In genomic region chr3:187770224-187770623, GRCh38 we compare ENCODE assay signal across 10 cellular contexts. TPM values are rescaled to one million over a fixed set of nuclear protein-coding genes. Genes with fewer than 3 reads are reported as not detected.
DNase-seq lines count a peak whose midpoint lies in the region; ATAC-seq and TF ChIP-seq lines count a peak whose summit lies in the region.
"Had no signal": no experiment of that assay in that cellular context is flagged by ENCODE, and none has a peak within 500 bp of the region (broad histone marks: within the 10 kb centered on the region; RNA-seq: fewer than 3 reads in every experiment).

No MANE protein-coding gene starts in this region.

- no peak overlapping the region for H2BK5ac ChIP-seq in H9 (ENCODE audit: insufficient read length, low read length)

- H3K56ac ChIP-seq in H9 (ENCODE audit: insufficient read length, low read depth, low read length): no peak overlapping the region

- H3K36me3 Mint-ChIP-seq in H9 (ENCODE audit: insufficient read depth in 1 of 3, low read depth in 3 of 3): no peaks in the 10 kb centered on the region

- no peaks in the 10 kb centered on the region for H3K79me2 ChIP-seq in H9 (ENCODE audit: insufficient read depth, low read length)

- H3K23me2 ChIP-seq in H9 (ENCODE audit: insufficient read length, low read depth, low read length, poor library complexity, severe bottlenecking): no peaks in the 10 kb centered on the region

- no peak overlapping the region for H4K91ac ChIP-seq in H9 (ENCODE audit: insufficient read length, low read depth, low read length)

- no peaks in the 10 kb centered on the region for H3K9me3 Mint-ChIP-seq in H9

- H4K8ac ChIP-seq in H9 (replicated peaks; ENCODE audit: insufficient read length, low read depth, low read length): no peak overlapping the region

- H3K14ac ChIP-seq in H9 (ENCODE audit: insufficient read depth, low read length): no peak overlapping the region

- H3K4me2 ChIP-seq in H9 (ENCODE audit: insufficient read depth, insufficient read length, low read length): no peak overlapping the region

- no peak overlapping the region for H2BK12ac ChIP-seq in H9 (ENCODE audit: insufficient read length, low read depth, low read length)

- no peaks in the 10 kb centered on the region; the same call in 1 of the 2 replicates for H3K4me1 ChIP-seq in H9 (ENCODE audit: insufficient read depth, low read length)

- no peak overlapping the region for H2AFZ ChIP-seq in H9 (ENCODE audit: low read length)

- no peak overlapping the region for H3T11ph ChIP-seq in H9 (ENCODE audit: low read length)

- no peaks in the 10 kb centered on the region for H4K20me1 ChIP-seq in H9 (ENCODE audit: control insufficient read depth, insufficient read depth, insufficient read length)

- no peak overlapping the region for H3K4me3 Mint-ChIP-seq in H9

- no peak overlapping the region for H2BK20ac ChIP-seq in H9 (ENCODE audit: low read depth, low read length, poor library complexity, severe bottlenecking)

- H3K79me1 ChIP-seq in H9 (ENCODE audit: insufficient read depth, low read depth, low read length, poor library complexity, severe bottlenecking): no peaks in the 10 kb centered on the region

- H3K9ac ChIP-seq in H9 (ENCODE audit: extremely low read depth, insufficient read length, low read length): no peak overlapping the region

- no peaks in the 10 kb centered on the region; the same call in 1 of the 2 replicates for H3K27me3 ChIP-seq in H9 (ENCODE audit: insufficient read depth, low read length)
- H3K27me3 ChIP-seq: heart left ventricle had no signal

- no peaks in the 10 kb centered on the region; the same call in 1 of the 2 replicates for H3K27me3 Mint-ChIP-seq in H9 (ENCODE audit: low read depth)

- WGBS in H9 (ENCODE audit: extremely low coverage, insufficient read length, low lambda C conversion rate): no CpG with 5 or more reads among the region's 1 CpG

- peaks cover 11 to 14% of the 10 kb centered on the region in 2 experiments for H3K4me1 Mint-ChIP-seq in H9

- H2AK5ac ChIP-seq in H9 (ENCODE audit: insufficient read length, low read length): no peak overlapping the region

- no peak overlapping the region for H3K27ac Mint-ChIP-seq in H9

- no peak overlapping the region for H3K23ac ChIP-seq in H9 (ENCODE audit: insufficient read length, low read depth, low read length)

- H2BK120ac ChIP-seq in H9 (ENCODE audit: low read depth, low read length, poor library complexity, severe bottlenecking): no peak overlapping the region

- no peaks in the 10 kb centered on the region for H3K9me3 ChIP-seq in H9 (ENCODE audit: control insufficient read depth, low read depth, low read length)
- H3K9me3 ChIP-seq: heart left ventricle had no signal

- H4K5ac ChIP-seq in H9 (ENCODE audit: insufficient read length, low read depth, low read length): no peak overlapping the region

- H3K27ac ChIP-seq in H9 (ENCODE audit: insufficient read length, low read depth, low read length): no peak overlapping the region

- peak; percentile 76 for ATAC-seq in GM18858 (IDR thresholded peaks at IDR 0.05; ENCODE audit: unreplicated experiment)
- peak; percentile 51 for ATAC-seq in GM21723 (IDR thresholded peaks at IDR 0.05; ENCODE audit: unreplicated experiment)
- ATAC-seq: heart left ventricle had no signal

- no peak for TF ChIP-seq CTCF in H9 (conservative IDR thresholded peaks at IDR 0.05)

- H3K18ac ChIP-seq in H9 (ENCODE audit: insufficient read length, low read depth, low read length): no peak overlapping the region

- no peak overlapping the region for H2BK15ac ChIP-seq in H9 (ENCODE audit: low read depth, low read length)

- peak; percentile 78 for DNase-seq in NCI-H1105 treated with DMSO at 0.1 percent for 48 hours (lab: John Stamatoyannopoulos, UW)
- DNase-seq in effector CD4-positive, alpha-beta T cell: peak; percentile 21
- DNase-seq in H9: no peak
- no peak for DNase-seq in 8988T
- DNase-seq in dermis blood vessel endothelial cell: no peak
- DNase-seq in GF-D8 (lab: John Stamatoyannopoulos, UW): no peak
- DNase-seq: heart left ventricle, NCI-H82 had no signal

- H3K4ac ChIP-seq in H9 (ENCODE audit: low read depth, low read length): no peak overlapping the region

RNA-seq across cellular contexts. Expression of gene BCL6, which starts 25.0 kb away (rescaled TPM):
- total RNA-seq in H9 (2021) (3.4 and 4.1 TPM in 2 replicates), dermis blood vessel endothelial cell (1.7 and 2.2 TPM in 2 replicates)

Comparison
In these comparisons a context has a peak if more than half of its experiments do, and no peak if none do; other contexts are left out.
1. DNase-seq: peak in NCI-H1105 treated with DMSO at 0.1 percent for 48 hours (single experiment) and effector CD4-positive, alpha-beta T cell (single experiment); none in H9 (single experiment), 8988T (single experiment), dermis blood vessel endothelial cell (single experiment) and GF-D8 (single experiment).